In the genomic region with DNA sequence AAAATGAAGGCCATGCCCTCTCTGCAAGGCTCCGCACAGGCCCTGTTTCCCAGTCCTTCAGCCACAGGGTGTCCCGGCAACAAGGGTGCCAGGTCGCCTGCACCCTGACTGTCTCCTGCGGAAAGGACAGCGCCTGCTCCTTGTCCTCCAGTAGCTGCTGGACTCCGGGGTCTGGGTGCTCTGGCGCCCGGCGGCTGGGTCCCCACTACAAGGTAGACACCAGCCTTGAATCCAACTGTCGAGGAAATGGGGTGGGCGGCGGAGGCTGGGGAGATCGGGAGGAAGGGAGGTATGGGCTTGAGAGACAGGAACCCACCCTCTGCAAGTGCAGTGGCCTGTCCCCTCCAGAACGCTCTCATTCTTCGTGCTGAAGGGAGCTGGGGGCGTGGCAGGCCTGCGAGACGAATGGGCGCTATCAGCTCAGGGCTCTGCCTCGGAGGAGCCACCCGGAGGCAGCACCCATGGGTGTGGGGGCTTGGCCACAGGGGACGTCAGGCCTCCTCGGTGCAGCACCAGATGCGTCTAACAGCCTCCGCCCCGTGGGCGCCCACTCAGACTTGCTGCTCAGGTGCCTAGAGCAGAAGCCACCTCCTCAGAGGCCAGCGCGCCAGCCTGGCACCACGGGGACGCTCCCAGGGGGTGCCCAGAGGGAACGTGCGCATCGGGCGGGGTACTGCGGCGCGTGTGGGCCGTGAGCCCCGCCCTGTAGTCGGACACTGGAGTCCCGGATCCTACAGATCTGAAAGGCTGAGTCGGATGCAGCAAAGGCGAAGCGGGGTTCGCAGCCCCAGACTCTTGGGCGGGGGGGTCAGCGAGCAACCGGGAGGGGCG, we compare ENCODE assay signal across 8 cellular contexts. TPM values are rescaled to one million over a fixed set of nuclear protein-coding genes. Genes with fewer than 3 reads are reported as not detected.
DNase-seq lines count a peak whose midpoint lies in the region; TF ChIP-seq lines count a peak whose summit lies in the region.

No MANE protein-coding gene starts in this region.

- no peak overlapping the region for H3K4me2 ChIP-seq in neural cell (ENCODE audit: low read length)

- H2AFZ ChIP-seq in neural cell (ENCODE audit: low read depth, low read length) = no peak overlapping the region

- H3K9me3 ChIP-seq in esophagus muscularis mucosa (no peaks in the 10 kb centered on the region), neural cell (ENCODE audit: low read length) (no peaks in the 10 kb centered on the region), tibial artery (no peaks in the 10 kb centered on the region)

- TF ChIP-seq POLR2A in esophagus muscularis mucosa (IDR thresholded peaks at IDR 0.05; ENCODE audit: low read depth) = no peak

- intact Hi-C loops in esophagus muscularis mucosa (cut with DNase I) (loop anchor here (2.0 kb wide), 1 partner anchor 52 kb away; no protein-coding TSS in a partner anchor), tibial artery (cut with DNase I; ENCODE audit: low total_unique reads) (loop anchor here (5.0 kb wide), 1 partner anchor 116 kb away; the partner anchor contains the start of gene PAOX)

- no peak for TF ChIP-seq RAD21 in neural cell (conservative IDR thresholded peaks at IDR 0.05)

- DNase-seq in NCI-H2171 treated with DMSO at 0.1 percent for 48 hours (lab: John Stamatoyannopoulos, UW) = peak; percentile 31
- no peak for DNase-seq in NCI-H2171 (lab: John Stamatoyannopoulos, UW)
- DNase-seq in HFF-Myc (ENCODE audit: extremely low read depth, low read depth) = no peak
- DNase-seq in NCI-H1105 (lab: John Stamatoyannopoulos, UW) = peak; percentile 23
- DNase-seq in activated CD8-positive, alpha-beta memory T cell treated with anti-CD3 and anti-CD28 coated beads, Interleukin-2, amount 50 U/mL, for 48 hours = peak; percentile 89
- no peak for DNase-seq in esophagus muscularis mucosa (ENCODE audit: extremely low spot score)
- peak; percentile 48 to 82 for DNase-seq in tibial artery

- no peak for TF ChIP-seq EP300 in esophagus muscularis mucosa (IDR thresholded peaks at IDR 0.05)
- no peak for TF ChIP-seq EP300 in neural cell (conservative IDR thresholded peaks at IDR 0.05; ENCODE audit: poor library complexity, severe bottlenecking)

- WGBS in esophagus muscularis mucosa = 28% methylated on average over 18 of the region's 50 CpGs

- H3K27ac ChIP-seq in esophagus muscularis mucosa (replicated peaks in 1 of 4) (peak overlapping the region; percentile 84 to 92 (median 90)), neural cell (ENCODE audit: low read length) (no peak overlapping the region), tibial artery (peak overlapping the region; percentile 86 to 95)

- TF ChIP-seq CTCF in HFF-Myc (IDR thresholded peaks at IDR 0.05; ENCODE audit: low read depth, low read length, missing control alignments) (no peak), esophagus muscularis mucosa (IDR thresholded peaks at IDR 0.05) (no peak), neural cell (IDR thresholded peaks at IDR 0.05; ENCODE audit: poor library complexity, severe bottlenecking) (no peak), tibial artery (IDR thresholded peaks at IDR 0.05) (no peak)

- H3K9ac ChIP-seq in neural cell (ENCODE audit: low read length) = peak overlapping the region; percentile 26

- no peaks in the 10 kb centered on the region for H3K36me3 ChIP-seq in esophagus muscularis mucosa
- H3K36me3 ChIP-seq in neural cell (ENCODE audit: insufficient read depth, low read length) = no peaks in the 10 kb centered on the region
- no peaks in the 10 kb centered on the region for H3K36me3 ChIP-seq in tibial artery

- H3K4me3 ChIP-seq in HFF-Myc (replicated peaks; ENCODE audit: low read depth, low read length) = peak overlapping the region; percentile 29
- peak overlapping the region; percentile 78 to 95 (median 84) for H3K4me3 ChIP-seq in esophagus muscularis mucosa
- H3K4me3 ChIP-seq in neural cell (ENCODE audit: low read length) = peak overlapping the region; percentile 58
- H3K4me3 ChIP-seq in tibial artery = peak overlapping the region; percentile 84 to 100

- H3K27me3 ChIP-seq in esophagus muscularis mucosa = no peaks in the 10 kb centered on the region
- no peaks in the 10 kb centered on the region for H3K27me3 ChIP-seq in neural cell (ENCODE audit: insufficient read depth, low read depth, low read length)
- no peaks in the 10 kb centered on the region for H3K27me3 ChIP-seq in tibial artery

- H3K79me2 ChIP-seq in neural cell (replicated peaks; ENCODE audit: insufficient read depth, low read length) = no peaks in the 10 kb centered on the region

- H3F3A ChIP-seq in neural cell (ENCODE audit: insufficient read depth, low read length, poor library complexity, severe bottlenecking) = no peaks in the 10 kb centered on the region

- no peaks in the 10 kb centered on the region for H3K9me2 ChIP-seq in neural cell (ENCODE audit: insufficient read depth, low read length)

- H3K4me1 ChIP-seq in esophagus muscularis mucosa (peaks cover 45 to 54% (median 51%) of the 10 kb centered on the region in 4 donors), tibial artery (peaks cover 0 to 52% (median 42%) of the 10 kb centered on the region in 4 donors)

- no peaks in the 10 kb centered on the region for H4K20me1 ChIP-seq in neural cell (ENCODE audit: insufficient read depth)

TF ChIP-seq in neural cell, 6 proteins besides CTCF, POLR2A, EP300 and RAD21:
- TF ChIP-seq SMC3 (conservative IDR thresholded peaks at IDR 0.05; ENCODE audit: poor library complexity) (no peak), POLR2AphosphoS5 (IDR thresholded peaks at IDR 0.05) (no peak), MXI1 (conservative IDR thresholded peaks at IDR 0.05; ENCODE audit: poor library complexity, severe bottlenecking) (no peak), EZH2 (IDR thresholded peaks at IDR 0.05; ENCODE audit: borderline replicate concordance, insufficient read depth, low read length, poor library complexity, severe bottlenecking) (no peak), TAF1 (IDR thresholded peaks at IDR 0.05; ENCODE audit: low read depth) (no peak)
- TF ChIP-seq, protein P1, sequence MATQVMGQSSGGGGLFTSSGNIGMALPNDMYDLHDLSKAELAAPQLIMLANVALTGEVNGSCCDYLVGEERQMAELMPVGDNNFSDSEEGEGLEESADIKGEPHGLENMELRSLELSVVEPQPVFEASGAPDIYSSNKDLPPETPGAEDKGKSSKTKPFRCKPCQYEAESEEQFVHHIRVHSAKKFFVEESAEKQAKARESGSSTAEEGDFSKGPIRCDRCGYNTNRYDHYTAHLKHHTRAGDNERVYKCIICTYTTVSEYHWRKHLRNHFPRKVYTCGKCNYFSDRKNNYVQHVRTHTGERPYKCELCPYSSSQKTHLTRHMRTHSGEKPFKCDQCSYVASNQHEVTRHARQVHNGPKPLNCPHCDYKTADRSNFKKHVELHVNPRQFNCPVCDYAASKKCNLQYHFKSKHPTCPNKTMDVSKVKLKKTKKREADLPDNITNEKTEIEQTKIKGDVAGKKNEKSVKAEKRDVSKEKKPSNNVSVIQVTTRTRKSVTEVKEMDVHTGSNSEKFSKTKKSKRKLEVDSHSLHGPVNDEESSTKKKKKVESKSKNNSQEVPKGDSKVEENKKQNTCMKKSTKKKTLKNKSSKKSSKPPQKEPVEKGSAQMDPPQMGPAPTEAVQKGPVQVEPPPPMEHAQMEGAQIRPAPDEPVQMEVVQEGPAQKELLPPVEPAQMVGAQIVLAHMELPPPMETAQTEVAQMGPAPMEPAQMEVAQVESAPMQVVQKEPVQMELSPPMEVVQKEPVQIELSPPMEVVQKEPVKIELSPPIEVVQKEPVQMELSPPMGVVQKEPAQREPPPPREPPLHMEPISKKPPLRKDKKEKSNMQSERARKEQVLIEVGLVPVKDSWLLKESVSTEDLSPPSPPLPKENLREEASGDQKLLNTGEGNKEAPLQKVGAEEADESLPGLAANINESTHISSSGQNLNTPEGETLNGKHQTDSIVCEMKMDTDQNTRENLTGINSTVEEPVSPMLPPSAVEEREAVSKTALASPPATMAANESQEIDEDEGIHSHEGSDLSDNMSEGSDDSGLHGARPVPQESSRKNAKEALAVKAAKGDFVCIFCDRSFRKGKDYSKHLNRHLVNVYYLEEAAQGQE (IDR thresholded peaks at IDR 0.05; ENCODE audit: borderline replicate concordance) = no peak

RNA-seq across cellular contexts. Expression of gene ADAM8, which starts 15.6 kb away (rescaled TPM):
- total RNA-seq in esophagus muscularis mucosa = 1 to 10 TPM; 1.2 to 8.9 (median 2.3) TPM
- polyA plus RNA-seq in neural cell = 6.4 and 7.2 TPM in 2 replicates
- 1.5 and 2.2 TPM in 2 replicates for polyA minus RNA-seq in neural cell

RNA-seq across cellular contexts. Expression of gene VENTX, which starts 23.5 kb away (rescaled TPM):
- 1 to 10 TPM in 3 of 4 donors, under 1 TPM in 1; 0.46 to 2.5 (median 2.0) TPM for total RNA-seq in esophagus muscularis mucosa
- polyA plus RNA-seq in neural cell = not detected in 2 replicates
- not detected in 2 replicates for polyA minus RNA-seq in neural cell

RNA-seq across cellular contexts. Expression of gene UTF1, which starts 31.1 kb away (rescaled TPM):
- not detected for total RNA-seq in esophagus muscularis mucosa
- not detected in 2 replicates for polyA plus RNA-seq in neural cell
- not detected in 2 replicates for polyA minus RNA-seq in neural cell

RNA-seq across cellular contexts. Expression of gene TUBGCP2, which starts 47.6 kb away (rescaled TPM):
- total RNA-seq in esophagus muscularis mucosa = 10 to 100 TPM; 30.2 to 54.4 (median 39.0) TPM
- 34.5 and 63.1 TPM in 2 replicates for polyA plus RNA-seq in neural cell
- polyA minus RNA-seq in neural cell = 45.8 and 49.4 TPM in 2 replicates

RNA-seq across cellular contexts. Expression of gene ZNF511, which starts 47.6 kb away (rescaled TPM):
- total RNA-seq in esophagus muscularis mucosa = 10 to 100 TPM; 22.9 to 34.8 (median 33.0) TPM
- polyA plus RNA-seq in neural cell = 16.8 and 17.6 TPM in 2 replicates
- 10.9 and 13.1 TPM in 2 replicates for polyA minus RNA-seq in neural cell

Comparison
In these comparisons a context has a peak if more than half of its experiments do, and no peak if none do; other contexts are left out.
1. DNase-seq: peak in NCI-H2171 treated with DMSO at 0.1 percent for 48 hours (single experiment), NCI-H1105 (single experiment), activated CD8-positive, alpha-beta memory T cell treated with anti-CD3 and anti-CD28 coated beads, Interleukin-2, amount 50 U/mL, for 48 hours (single experiment) and tibial artery (2 of 2); none in NCI-H2171 (single experiment), HFF-Myc (single experiment) and esophagus muscularis mucosa (single experiment).
2. H3K4me3 ChIP-seq: peak in every context shown above with its lines; median percentile 92 in tibial artery; 84 in esophagus muscularis mucosa; 58 in neural cell; 29 in HFF-Myc.